In genomic region chr9:85536514-85536913, GRCh38 we compare ENCODE assay signal across 21 cellular contexts.
DNase-seq lines count a peak whose midpoint lies in the region; FAIRE-seq and TF ChIP-seq lines count a peak whose summit lies in the region.
"Had no signal": no experiment of that assay in that cellular context is flagged by ENCODE, and none has a peak within 500 bp of the region (broad histone marks: within the 10 kb centered on the region; RNA-seq: fewer than 3 reads in every experiment).

No MANE protein-coding gene starts in this region.

- in situ Hi-C loops in mammary epithelial cell (cut with MboI; ENCODE audit: low sequenced_read_pairs in 2 of 2): no loop called here

- DNase-seq in MCF 10A (ENCODE audit: unreplicated experiment) (no peak), mammary epithelial cell (no peak), LHCN-M2 (ENCODE audit: low read depth) (peak; percentile 44), coronary artery (ENCODE audit: low spot score) (no peak), osteocyte (ENCODE audit: extremely low spot score, unreplicated experiment) (no peak), spleen (no peak), AML-193 (lab: John Stamatoyannopoulos, UW) (no peak), GM19239 (ENCODE audit: insufficient read length, low spot score) (no peak)
- DNase-seq: CD8-positive, alpha-beta T cell; KG1; NCI-H2081 treated with DMSO at 0.1 percent for 48 hours; NCI-H2227 treated with DMSO at 0.1 percent for 48 hours; NCI-H510A treated with DMSO at 0.1 percent for 48 hours had no signal

- H3K36me3 Mint-ChIP-seq in MCF 10A (ENCODE audit: insufficient read depth, unreplicated experiment): peaks cover 4% of the 10 kb centered on the region
- H3K36me3 Mint-ChIP-seq in osteocyte (ENCODE audit: unreplicated experiment): no peaks in the 10 kb centered on the region
- H3K36me3 Mint-ChIP-seq: CD8-positive, alpha-beta T cell had no signal

- no peak for TF ChIP-seq CTCF in MCF 10A (IDR thresholded peaks at IDR 0.05; ENCODE audit: unreplicated experiment)
- no peak for TF ChIP-seq CTCF in mammary epithelial cell (conservative IDR thresholded peaks at IDR 0.05 in 1 of 2, IDR thresholded peaks at IDR 0.05 in 1 of 2; ENCODE audit: extremely low read depth in 1 of 2, insufficient read depth in 1 of 2, low read depth in 1 of 2, low read length in 2 of 2)
- no peak for TF ChIP-seq CTCF in coronary artery (IDR thresholded peaks at IDR 0.05)
- TF ChIP-seq CTCF in osteocyte (IDR thresholded peaks at IDR 0.05): no peak
- no peak for TF ChIP-seq CTCF in spleen (IDR thresholded peaks at IDR 0.05 in 8 of 11, conservative IDR thresholded peaks at IDR 0.05 in 3 of 11)

- H3K4me3 ChIP-seq in mammary epithelial cell (replicated peaks in 1 of 3; ENCODE audit: insufficient read depth in 1 of 3, low read depth in 2 of 3, low read length in 3 of 3) (no peak overlapping the region), coronary artery (peak overlapping the region; percentile 9), spleen (no peak overlapping the region)
- H3K4me3 ChIP-seq: A549; BLaER1 treated with 17β-estradiol and CSF1 and Interleukin-3, amounts not matched to agents 10 nM and 100 nM; PC-9 had no signal

- no peak overlapping the region for H3K4me3 Mint-ChIP-seq in MCF 10A (ENCODE audit: unreplicated experiment)
- no peak overlapping the region for H3K4me3 Mint-ChIP-seq in osteocyte (ENCODE audit: unreplicated experiment)
- H3K4me3 Mint-ChIP-seq: CD8-positive, alpha-beta T cell had no signal

- H3K9me3 Mint-ChIP-seq in MCF 10A (ENCODE audit: unreplicated experiment) (no peaks in the 10 kb centered on the region), osteocyte (ENCODE audit: unreplicated experiment) (no peaks in the 10 kb centered on the region)
- H3K9me3 Mint-ChIP-seq: CD8-positive, alpha-beta T cell had no signal

- no peak for TF ChIP-seq POLR2A in spleen (IDR thresholded peaks at IDR 0.05)

- BruUV-seq in MCF 10A (replicated peaks; lab: Mats Ljungman, UMichigan) (no TSS peak), mammary epithelial cell (replicated peaks; lab: Mats Ljungman, UMichigan) (no TSS peak)

- H4K20me1 ChIP-seq in mammary epithelial cell (ENCODE audit: insufficient read depth, low read length): no peaks in the 10 kb centered on the region
- H4K20me1 ChIP-seq: BLaER1 treated with 17β-estradiol and CSF1 and Interleukin-3, amounts not matched to agents 10 nM and 100 nM had no signal

- no peak overlapping the region for H2AFZ ChIP-seq in mammary epithelial cell (ENCODE audit: low read depth, low read length)
- H2AFZ ChIP-seq: PC-9 had no signal

- no peaks in the 10 kb centered on the region for H3K27me3 Mint-ChIP-seq in MCF 10A (ENCODE audit: insufficient read depth, unreplicated experiment)
- no peaks in the 10 kb centered on the region for H3K27me3 Mint-ChIP-seq in osteocyte (ENCODE audit: unreplicated experiment)

- no peaks in the 10 kb centered on the region for H3K79me2 ChIP-seq in mammary epithelial cell (ENCODE audit: insufficient read depth, low read length)

- intact Hi-C loops in MCF 10A (cut with micrococcal nuclease) (no loop called here), mammary epithelial cell (cut with micrococcal nuclease) (no loop called here), spleen (cut with DNase I; ENCODE audit: low total_unique reads) (no loop called here)

- FAIRE-seq in GM19239 (lab: Jason Lieb, UNC): no peak
- FAIRE-seq: A549, D721Med, GM12891, GM18507, H1 had no signal

- H3K36me3 ChIP-seq in mammary epithelial cell (ENCODE audit: insufficient read depth, low read length) (no peaks in the 10 kb centered on the region), spleen (no peaks in the 10 kb centered on the region)

- H3K27ac ChIP-seq in mammary epithelial cell (ENCODE audit: insufficient read depth, low read depth, low read length) (no peak overlapping the region), coronary artery (peak overlapping the region; percentile 31 to 79), spleen (peak overlapping the region in 3 of 8 donors; percentile 2 to 71 (median 23))
- H3K27ac ChIP-seq: A549; BLaER1 treated with 17β-estradiol and CSF1 and Interleukin-3, amounts not matched to agents 10 nM and 100 nM; PC-9; RWPE1 had no signal

- H3K27me3 ChIP-seq in mammary epithelial cell (ENCODE audit: insufficient read depth, low read length): no peaks in the 10 kb centered on the region
- H3K27me3 ChIP-seq in spleen (replicated peaks in 1 of 7): no peaks in the 10 kb centered on the region
- H3K27me3 ChIP-seq: BLaER1 treated with 17β-estradiol and CSF1 and Interleukin-3, amounts not matched to agents 10 nM and 100 nM had no signal

- 92% methylated on average over 3 of the region's 6 CpGs for WGBS in mammary epithelial cell (ENCODE audit: low coverage, missing lambda C conversion rate)
- WGBS in spleen, 5 donors: 67 to 87% (median 82%) methylated on average over 6 of the region's 6 CpGs

- CTCF ChIA-PET in MCF 10A (lab: Yijun Ruan, JAX): no interaction called here
- CTCF ChIA-PET in mammary epithelial cell (lab: Charles Lee; ENCODE audit: low non-redundant PET): interaction anchor here (0.6 kb wide), 1 partner anchor 68 kb away, joined by 4 read pairs; no protein-coding TSS in a partner anchor

- H3K27ac Mint-ChIP-seq in MCF 10A (ENCODE audit: low read depth, unreplicated experiment): peak overlapping the region; percentile 26
- H3K27ac Mint-ChIP-seq in osteocyte (ENCODE audit: unreplicated experiment): peak overlapping the region; percentile 18
- H3K27ac Mint-ChIP-seq: CD8-positive, alpha-beta T cell had no signal

- peaks cover 6% of the 10 kb centered on the region for H3K4me1 ChIP-seq in mammary epithelial cell (ENCODE audit: insufficient read depth, low read length)
- H3K4me1 ChIP-seq in spleen: peaks cover 0 to 12% (median 3%) of the 10 kb centered on the region in 6 donors
- H3K4me1 ChIP-seq: A549 had no signal

- H3K9me3 ChIP-seq in mammary epithelial cell (replicated peaks; ENCODE audit: insufficient read depth, low read length) (no peaks in the 10 kb centered on the region), spleen (peaks cover 0 to 4% (median 0%) of the 10 kb centered on the region in 8 donors)
- H3K9me3 ChIP-seq: A549; BLaER1 treated with 17β-estradiol and CSF1 and Interleukin-3, amounts not matched to agents 10 nM and 100 nM had no signal

- H3K4me2 ChIP-seq in mammary epithelial cell (ENCODE audit: insufficient read depth, low read depth, low read length): no peak overlapping the region
- H3K4me2 ChIP-seq: A549; BLaER1 treated with 17β-estradiol and CSF1 and Interleukin-3, amounts not matched to agents 10 nM and 100 nM; PC-9 had no signal

- no peak overlapping the region for H3K9ac ChIP-seq in mammary epithelial cell (ENCODE audit: insufficient read depth, low read length)
- H3K9ac ChIP-seq: BLaER1 treated with 17β-estradiol and CSF1 and Interleukin-3, amounts not matched to agents 10 nM and 100 nM had no signal

- dilution Hi-C loops in mammary epithelial cell (cut with HindIII; ENCODE audit: low sequenced_read_pairs): no loop called here

- H3K4me1 Mint-ChIP-seq in MCF 10A (ENCODE audit: insufficient read depth, unreplicated experiment): peaks cover 11% of the 10 kb centered on the region
- H3K4me1 Mint-ChIP-seq in osteocyte (ENCODE audit: unreplicated experiment): peaks cover 23% of the 10 kb centered on the region

- POLR2A ChIA-PET in MCF 10A (lab: Yijun Ruan, JAX): interaction anchor here (0.7 kb wide), 2 partner anchors 22 to 1601 kb away, joined by 3 read pairs; no protein-coding TSS in a partner anchor
